In the genomic region with DNA sequence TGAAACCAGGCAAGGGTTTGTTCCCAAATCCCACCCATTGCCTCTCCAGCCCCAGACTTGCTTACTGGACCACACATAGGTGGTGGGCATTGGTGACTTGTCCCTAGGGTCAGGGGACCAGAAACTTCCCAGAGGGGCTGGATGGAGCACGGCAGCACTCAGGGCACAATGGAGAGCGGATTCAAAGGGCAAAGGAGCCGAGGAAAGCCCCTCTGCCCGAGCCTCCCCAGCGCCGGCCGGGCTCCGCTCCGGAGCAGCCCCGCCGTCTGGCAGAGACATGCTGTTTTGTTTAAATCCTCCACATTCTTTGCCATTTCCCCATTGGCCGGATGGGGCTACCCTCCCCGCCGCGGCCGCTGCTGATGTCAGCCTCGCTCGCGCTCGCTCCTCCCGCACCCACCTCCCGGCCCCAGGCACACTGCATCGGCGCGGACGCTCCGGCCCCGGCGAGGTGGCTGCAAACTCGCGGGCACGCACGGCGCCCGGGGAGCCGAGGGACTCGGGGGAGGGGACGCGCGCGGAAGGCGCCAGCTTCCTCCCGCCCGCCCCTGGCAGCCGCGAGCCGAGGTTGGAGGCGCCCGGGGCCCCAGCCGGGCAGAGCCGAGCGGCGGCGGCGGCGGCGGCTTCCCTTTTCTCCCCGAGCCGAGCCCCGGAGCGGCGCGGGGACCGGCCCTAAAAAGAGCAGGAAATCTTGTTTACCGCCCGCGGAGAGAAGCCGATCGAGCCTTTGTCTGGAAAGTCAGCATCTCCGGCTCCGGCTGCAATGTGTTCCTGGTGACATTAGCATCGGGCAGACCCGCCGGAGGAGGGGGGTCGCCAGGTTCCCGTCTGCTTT, we compare ENCODE assay signal across 8 cellular contexts. TPM values are rescaled to one million over a fixed set of nuclear protein-coding genes. Genes with fewer than 3 reads are reported as not detected.
DNase-seq lines count a peak whose midpoint lies in the region; ATAC-seq and TF ChIP-seq lines count a peak whose summit lies in the region.

Gene PITPNC1, plus strand, starts transcription at position 390 of the 835 bp plus-strand sequence.

- peak; percentile 51 for ATAC-seq in GM21367 (IDR thresholded peaks at IDR 0.05; ENCODE audit: unreplicated experiment)

- peak in 1 of 2 experiments; percentile 10 for TF ChIP-seq CTCF in Caco-2 (IDR thresholded peaks at IDR 0.05; ENCODE audit: insufficient read depth in 1 of 2, low read depth in 1 of 2, low read length in 1 of 2, severe bottlenecking in 1 of 2, unreplicated experiment in 1 of 2)
- peak; percentile 35; the same call in 1 of the 2 replicates for TF ChIP-seq CTCF in OCI-LY7 (conservative IDR thresholded peaks at IDR 0.05; ENCODE audit: low read length)

- H3K27me3 ChIP-seq in Caco-2 (replicated peaks; ENCODE audit: control insufficient read depth, insufficient read depth, low read length) (no peaks in the 10 kb centered on the region), mononuclear cell (ENCODE audit: insufficient read depth, low read length) (no peaks in the 10 kb centered on the region)

- H4K20me1 ChIP-seq in OCI-LY7 (ENCODE audit: insufficient read depth, low read length): peaks cover 6% of the 10 kb centered on the region; the same call in 1 of the 2 replicates

- POLR2A ChIA-PET in Caco-2 (lab: Charles Lee) (no interaction called here), OCI-LY7 (lab: Charles Lee) (interaction anchor here (0.6 to 1.3 kb wide), 3 partner anchors 11 to 438 kb away, joined by 3 to 5 read pairs (median 4); partner anchors contain the start of gene PSMD12)

- intact Hi-C loops in Caco-2 (cut with micrococcal nuclease; ENCODE audit: unreplicated experiment) (no loop called here), OCI-LY7 (cut with micrococcal nuclease; ENCODE audit: unreplicated experiment) (loop anchor here (5.0 to 10.0 kb wide), 2 partner anchors 450 to 662 kb away; partner anchors contain the start of gene BPTF)

- H3K36me3 ChIP-seq in Caco-2 (ENCODE audit: control insufficient read depth, insufficient read depth, low read length): no peaks in the 10 kb centered on the region
- no peaks in the 10 kb centered on the region for H3K36me3 ChIP-seq in OCI-LY7 (ENCODE audit: insufficient read depth, low read length)

- BruUV-seq in Caco-2 (replicated peaks; lab: Mats Ljungman, UMichigan) (no TSS peak), OCI-LY7 (replicated peaks; lab: Mats Ljungman, UMichigan) (no TSS peak)

- H3K4me1 ChIP-seq in Caco-2 (0 out of 2 replicates have a peak, but pooled peaks cover 8% of the 10 kb centered on the region), OCI-LY7 (ENCODE audit: insufficient read depth, low read length, poor library complexity, severe bottlenecking) (peaks cover 33% of the 10 kb centered on the region), mononuclear cell (ENCODE audit: insufficient read depth, low read length) (peaks cover 43% of the 10 kb centered on the region)

- H3K4me3 ChIP-seq in Caco-2 (ENCODE audit: low read depth, low read length) (peak within 1 kb of the TSS; percentile 81), OCI-LY7 (ENCODE audit: low read depth, low read length, poor library complexity, severe bottlenecking) (peak within 1 kb of the TSS; percentile 90), mononuclear cell (ENCODE audit: low read length) (peak within 1 kb of the TSS; percentile 94)

- H3K36me3 Mint-ChIP-seq in Caco-2 (ENCODE audit: insufficient read depth, unreplicated experiment): peaks cover 6% of the 10 kb centered on the region

- H3K9me3 Mint-ChIP-seq in Caco-2 (ENCODE audit: unreplicated experiment): no peaks in the 10 kb centered on the region

- H3K27me3 Mint-ChIP-seq in Caco-2 (ENCODE audit: insufficient read depth, unreplicated experiment): peaks cover 3% of the 10 kb centered on the region

- H3K9me2 ChIP-seq in OCI-LY7 (ENCODE audit: insufficient read depth, low read length): no peaks in the 10 kb centered on the region

- H3K27ac ChIP-seq in OCI-LY7 (ENCODE audit: low read depth, low read length, poor library complexity, severe bottlenecking): peak within 1 kb of the TSS; percentile 88

- CTCF ChIA-PET in Caco-2 (lab: Charles Lee) (interaction anchor here (0.7 to 1.6 kb wide), 2 partner anchors 42 to 185 kb away, joined by 3 to 7 read pairs; no protein-coding TSS in a partner anchor), OCI-LY7 (lab: Charles Lee; ENCODE audit: unreplicated experiment) (interaction anchor here (1.3 kb wide), 1 partner anchor 18 kb away, joined by 3 read pairs; no protein-coding TSS in a partner anchor)

- DNase-seq in Caco-2 (peak; percentile 73 to 85), HUDEP-2 (lab: John Stamatoyannopoulos, UW; ENCODE audit: unreplicated experiment in 76 of 76) (peak in 72 of 76 experiments; percentile 24 to 86 (median 67)), OCI-LY7 (ENCODE audit: low spot score) (peak; percentile 92), activated T-cell treated with anti-CD3 and anti-CD28 coated beads for 1 hour (ENCODE audit: low read depth) (peak; percentile 79), epidermal melanocyte (ENCODE audit: insufficient read length, low spot score) (peak; percentile 68)
- DNase-seq in stimulated activated CD8-positive, alpha-beta memory T cell treated with anti-CD3 and anti-CD28 coated beads, Interleukin-4, amount 100 ng/mL, for 1 hour (ENCODE audit: low read depth in 2 of 2, low spot score in 1 of 2): peak; percentile 74 to 79

- peak within 1 kb of the TSS; percentile 90 for H2AFZ ChIP-seq in OCI-LY7 (ENCODE audit: low read length)

- peak within 1 kb of the TSS; percentile 72 for H3K4me3 Mint-ChIP-seq in Caco-2 (ENCODE audit: unreplicated experiment)

- no peak within 1 kb of the TSS for H3K27ac Mint-ChIP-seq in Caco-2 (ENCODE audit: unreplicated experiment)

- H3K9me3 ChIP-seq in Caco-2: no peaks in the 10 kb centered on the region
- no peaks in the 10 kb centered on the region for H3K9me3 ChIP-seq in OCI-LY7 (ENCODE audit: low read length)
- no peaks in the 10 kb centered on the region for H3K9me3 ChIP-seq in mononuclear cell (ENCODE audit: low read depth, low read length)

- H3K4me2 ChIP-seq in OCI-LY7 (ENCODE audit: low read length): peak within 1 kb of the TSS; percentile 94

- no peaks in the 10 kb centered on the region for H3K79me2 ChIP-seq in OCI-LY7 (ENCODE audit: insufficient read depth, low read depth, low read length)

- H3K4me1 Mint-ChIP-seq in Caco-2 (ENCODE audit: low read depth, unreplicated experiment): peaks cover 9% of the 10 kb centered on the region

RNA-seq across cellular contexts. Expression of gene PITPNC1, which starts in this region (rescaled TPM):
- 3.1 and 4.2 TPM in 2 replicates for total RNA-seq in Caco-2 (2022)
- total RNA-seq in OCI-LY7 (2014; rRNA removed; shearing (Covaris generic)): 13.3 and 14.3 TPM in 2 replicates
- total RNA-seq in OCI-LY7 (2022): 20.1 and 21.1 TPM in 2 replicates
- total RNA-seq in mononuclear cell: 52.8 TPM

Comparison
In these comparisons a context has a peak if more than half of its experiments do, and no peak if none do; other contexts are left out.
1. Peak in every context shown above with its lines: DNase-seq, ATAC-seq, H3K4me3 ChIP-seq and H3K27ac ChIP-seq.